ENCODE assay signal across 7 cellular contexts in the genomic region with DNA sequence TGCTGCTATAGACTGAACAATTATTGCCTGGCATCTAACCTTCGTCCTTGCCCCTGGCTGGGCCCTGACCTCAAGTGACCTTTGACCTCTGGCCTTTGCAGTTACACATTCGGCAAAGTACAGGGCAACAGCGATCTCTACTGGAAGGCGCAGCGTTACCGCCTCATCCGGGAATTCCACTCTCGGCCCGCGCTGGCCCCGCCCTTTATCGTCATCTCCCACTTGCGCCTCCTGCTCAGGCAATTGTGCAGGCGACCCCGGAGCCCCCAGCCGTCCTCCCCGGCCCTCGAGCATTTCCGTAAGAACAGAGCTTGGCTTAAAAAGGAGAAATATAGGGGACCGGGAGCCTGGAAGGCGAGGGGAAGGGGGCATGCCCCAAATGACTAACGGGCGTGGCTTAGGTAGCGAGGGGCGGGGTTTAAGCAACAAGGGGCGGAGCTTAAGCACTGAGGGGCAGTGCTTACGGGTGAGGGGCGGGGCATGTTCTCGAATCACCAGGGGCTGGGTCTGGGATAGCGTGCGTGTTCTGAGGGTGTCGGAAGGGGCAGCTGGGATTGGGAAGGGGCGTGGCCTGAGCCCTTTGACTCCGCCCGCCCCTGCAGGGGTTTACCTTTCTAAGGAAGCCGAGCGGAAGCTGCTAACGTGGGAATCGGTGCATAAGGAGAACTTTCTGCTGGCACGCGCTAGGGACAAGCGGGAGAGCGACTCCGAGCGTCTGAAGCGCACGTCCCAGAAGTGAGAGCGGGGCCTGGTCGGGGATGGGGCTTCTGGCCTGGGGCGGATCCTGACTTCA. TPM values are rescaled to one million over a fixed set of nuclear protein-coding genes. Genes with fewer than 3 reads are reported as not detected.
A peak's percentile ranks its signal among the peaks of the same experiment; 100 is the strongest.
DNase-seq lines count a peak whose midpoint lies in the region; ATAC-seq and TF ChIP-seq lines count a peak whose summit lies in the region.

No MANE protein-coding gene starts in this region.

- ATAC-seq in activated naive CD4-positive, alpha-beta T cell treated with anti-CD3 and anti-CD28 coated beads, Interleukin-2, amount 50 U/mL, for 72 hours, result peak; percentile 40 to 78
- ATAC-seq in stimulated activated naive CD8-positive, alpha-beta T cell treated with anti-CD3 and anti-CD28 coated beads, Interleukin-15, Interleukin-2, amounts not matched to agents 100 U/mL and 50 U/mL, for 24 hours, result peak; percentile 43
- ATAC-seq in HG02981 (IDR thresholded peaks at IDR 0.05; ENCODE audit: unreplicated experiment), result no peak

- H3K27ac Mint-ChIP-seq in activated naive CD4-positive, alpha-beta T cell treated with anti-CD3 and anti-CD28 coated beads, Interleukin-2, amount 50 U/mL, for 72 hours, result no peak overlapping the region

- H3K4me3 ChIP-seq in kidney epithelial cell (ENCODE audit: low read depth, low read length), result peak overlapping the region; percentile 33

- DNase-seq in RPMI7951 (ENCODE audit: low read depth) (peak; percentile 18), kidney epithelial cell (ENCODE audit: low read depth) (no peak), NCI-H1930 (lab: John Stamatoyannopoulos, UW) (no peak), SKM-1 treated with dmso at 0.1 percent for 144 hours (lab: John Stamatoyannopoulos, UW; ENCODE audit: unreplicated experiment) (no peak)
- peak in 1 of 2 donors; percentile 40 for DNase-seq in activated naive CD4-positive, alpha-beta T cell treated with anti-CD3 and anti-CD28 coated beads, Interleukin-2, amount 50 U/mL, for 72 hours (ENCODE audit: low spot score in 2 of 2)
- peak; percentile 42 for DNase-seq in stimulated activated naive CD8-positive, alpha-beta T cell treated with anti-CD3 and anti-CD28 coated beads, Interleukin-15, Interleukin-2, amounts not matched to agents 100 U/mL and 50 U/mL, for 24 hours

- TF ChIP-seq CTCF in kidney epithelial cell (IDR thresholded peaks at IDR 0.05; ENCODE audit: insufficient read depth, low read length, poor library complexity, severe bottlenecking), result no peak

- H3K36me3 Mint-ChIP-seq in activated naive CD4-positive, alpha-beta T cell treated with anti-CD3 and anti-CD28 coated beads, Interleukin-2, amount 50 U/mL, for 72 hours, result no peaks in the 10 kb centered on the region

- no peaks in the 10 kb centered on the region for H3K9me3 Mint-ChIP-seq in activated naive CD4-positive, alpha-beta T cell treated with anti-CD3 and anti-CD28 coated beads, Interleukin-2, amount 50 U/mL, for 72 hours

- no peaks in the 10 kb centered on the region for H3K27me3 ChIP-seq in kidney epithelial cell (ENCODE audit: control insufficient read depth, insufficient read depth, low read length)

- no peaks in the 10 kb centered on the region for H3K36me3 ChIP-seq in kidney epithelial cell (ENCODE audit: control insufficient read depth, insufficient read depth, low read length)

RNA-seq across cellular contexts. Expression of gene TRPM4, which starts 52.7 kb away (rescaled TPM):
- total RNA-seq in RPMI7951 (2014; rRNA removed; shearing (Covaris generic)), result 8.3 and 9.7 TPM in 2 replicates
- total RNA-seq in activated naive CD4-positive, alpha-beta T cell treated with anti-CD3 and anti-CD28 coated beads, Interleukin-2, amount 50 U/mL, for 72 hours, result under 1 TPM; 0.23 to 0.58 TPM
- total RNA-seq in kidney epithelial cell, result 13.5 and 16.7 TPM in 2 replicates

RNA-seq across cellular contexts. Expression of gene HRC, which starts 55.1 kb away (rescaled TPM):
- under 0.01 TPM in 1 of 2 replicates, not detected in the other for total RNA-seq in RPMI7951 (2014; rRNA removed; shearing (Covaris generic))
- not detected for total RNA-seq in activated naive CD4-positive, alpha-beta T cell treated with anti-CD3 and anti-CD28 coated beads, Interleukin-2, amount 50 U/mL, for 72 hours
- total RNA-seq in kidney epithelial cell, result not detected in 2 replicates

Comparison
In these comparisons a context has a peak if more than half of its experiments do, and no peak if none do; other contexts are left out.
1. DNase-seq: peak in RPMI7951 (single experiment) and stimulated activated naive CD8-positive, alpha-beta T cell treated with anti-CD3 and anti-CD28 coated beads, Interleukin-15, Interleukin-2, amounts not matched to agents 100 U/mL and 50 U/mL, for 24 hours (single experiment); none in kidney epithelial cell (single experiment), NCI-H1930 (0 of 2) and SKM-1 treated with dmso at 0.1 percent for 144 hours (single experiment).